ENCODE assay signal across 30 cellular contexts in genomic region chr11:33290319-33290718, GRCh38. TPM values are rescaled to one million over a fixed set of nuclear protein-coding genes. Genes with fewer than 3 reads are reported as not detected.
DNase-seq lines count a peak whose midpoint lies in the region; ATAC-seq, FAIRE-seq and TF ChIP-seq lines count a peak whose summit lies in the region.
"Had no signal": no experiment of that assay in that cellular context is flagged by ENCODE, and none has a peak within 500 bp of the region (broad histone marks: within the 10 kb centered on the region; RNA-seq: fewer than 3 reads in every experiment).

No MANE protein-coding gene starts in this region.

- H3K27me3 ChIP-seq in right lobe of liver (no peaks in the 10 kb centered on the region), HepG2 (ENCODE audit: control insufficient read depth in 1 of 2, insufficient read depth in 2 of 2, low read length in 2 of 2) (no peaks in the 10 kb centered on the region), sigmoid colon (no peaks in the 10 kb centered on the region)
- no peaks in the 10 kb centered on the region for H3K27me3 ChIP-seq in CD8-positive, alpha-beta T cell (ENCODE audit: insufficient read depth, low read length)
- H3K27me3 ChIP-seq: breast epithelium had no signal

- H3K4me1 Mint-ChIP-seq in CD8-positive, alpha-beta T cell (ENCODE audit: low read depth) = peaks cover 47% of the 10 kb centered on the region
- H3K4me1 Mint-ChIP-seq: activated CD8-positive, alpha-beta memory T cell treated with anti-CD3 and anti-CD28 coated beads, Interleukin-2, amount 10 ng/mL, durations not matched to agents 7 days and 5 days had no signal

- WGBS in right lobe of liver (ENCODE audit: insufficient coverage, low coverage, low lambda C conversion rate, missing lambda C conversion rate) = 86% methylated on average over 1 of the region's 1 CpG
- WGBS in HepG2 (ENCODE audit: low lambda C conversion rate) = 100% methylated on average over 1 of the region's 1 CpG
- WGBS in sigmoid colon, 2 donors = 75 to 83% methylated on average over 1 of the region's 1 CpG

- H3K4me1 ChIP-seq in right lobe of liver = peaks cover 0 to 39% (median 11%) of the 10 kb centered on the region in 4 donors
- no peaks in the 10 kb centered on the region for H3K4me1 ChIP-seq in HepG2 (ENCODE audit: insufficient read depth, low read length)
- H3K4me1 ChIP-seq in sigmoid colon = peaks cover 0 to 73% (median 51%) of the 10 kb centered on the region in 4 donors
- no peaks in the 10 kb centered on the region for H3K4me1 ChIP-seq in CD8-positive, alpha-beta T cell (ENCODE audit: insufficient read depth, low read length)
- H3K4me1 ChIP-seq: breast epithelium had no signal

- no peak for TF ChIP-seq RAD21 in HepG2 (CRISPR knock-in tag; IDR thresholded peaks at IDR 0.05)

- no peaks in the 10 kb centered on the region for H3K27me3 Mint-ChIP-seq in CD8-positive, alpha-beta T cell (ENCODE audit: low read depth)
- H3K27me3 Mint-ChIP-seq: activated CD8-positive, alpha-beta memory T cell treated with anti-CD3 and anti-CD28 coated beads, Interleukin-2, amount 10 ng/mL, durations not matched to agents 7 days and 5 days; activated naive CD8-positive, alpha-beta T cell treated with anti-CD3 and anti-CD28 coated beads for 36 hours had no signal

- H3K9ac ChIP-seq in HepG2 (ENCODE audit: insufficient read depth, low read depth, low read length) = no peak overlapping the region

- H3K36me3 Mint-ChIP-seq in CD8-positive, alpha-beta T cell = peaks cover 55% of the 10 kb centered on the region

- no peak for FAIRE-seq in HepG2 (lab: Jason Lieb, UNC)
- FAIRE-seq: A204.1, H1, RCC 7860, TTC549, urothelium cell line had no signal

- peak overlapping the region in 2 of 3 donors; percentile 38 for H3K27ac ChIP-seq in right lobe of liver
- H3K27ac ChIP-seq in HepG2 (ENCODE audit: extremely low read length, insufficient read depth, low read length) = no peak overlapping the region
- peak overlapping the region; percentile 64 to 84 (median 82) for H3K27ac ChIP-seq in sigmoid colon
- H3K27ac ChIP-seq in CD8-positive, alpha-beta T cell (ENCODE audit: low read depth, low read length) = no peak overlapping the region
- H3K27ac ChIP-seq: breast epithelium, lower lobe of right lung had no signal

- H3K79me2 ChIP-seq in HepG2 (ENCODE audit: insufficient read depth, low read length) = peaks cover 17% of the 10 kb centered on the region

- no peak overlapping the region for H2AFZ ChIP-seq in HepG2 (ENCODE audit: low read length)

- no peaks in the 10 kb centered on the region for H3K9me3 Mint-ChIP-seq in CD8-positive, alpha-beta T cell
- H3K9me3 Mint-ChIP-seq: activated naive CD8-positive, alpha-beta T cell treated with anti-CD3 and anti-CD28 coated beads for 36 hours; activated T-cell treated with anti-CD3 and anti-CD28 coated beads, Interleukin-2, amount 50 U/mL, for 4 hours; HFFc6; nephron; T-helper 1 cell treated with Interleukin-12 subunit alpha and Interleukin-12 subunit beta and Interleukin-4 antibody, amounts not matched to agents 30 μg/mL and 1 μg/mL, for 36 hours had no signal

- H4K20me1 ChIP-seq in HepG2 (ENCODE audit: insufficient read depth, low read length) = no peaks in the 10 kb centered on the region

- H3K36me3 ChIP-seq in right lobe of liver (peaks cover 0 to 7% (median 3%) of the 10 kb centered on the region in 4 donors), HepG2 (replicated peaks in 1 of 2; ENCODE audit: control insufficient read depth in 1 of 2, insufficient read depth in 2 of 2, low read length in 2 of 2) (peaks cover 0 to 14% of the 10 kb centered on the region in 2 experiments; a peak in 2 of 5 replicates), sigmoid colon (peaks cover 3 to 9% (median 7%) of the 10 kb centered on the region in 4 donors)
- H3K36me3 ChIP-seq in CD8-positive, alpha-beta T cell (ENCODE audit: insufficient read depth, low read length) = peaks cover 12% of the 10 kb centered on the region
- H3K36me3 ChIP-seq: breast epithelium had no signal

- TF ChIP-seq EP300 in HepG2 (IDR thresholded peaks at IDR 0.05; ENCODE audit: low read depth in 2 of 2, low read length in 2 of 2) (no peak), HepG2 (CRISPR knock-in tag; IDR thresholded peaks at IDR 0.05; ENCODE audit: borderline replicate concordance) (no peak), sigmoid colon (IDR thresholded peaks at IDR 0.05) (peak in 1 of 4 donors; percentile 25)

- BruUV-seq in HepG2 (replicated peaks; lab: Mats Ljungman, UMichigan) = no TSS peak

- in situ Hi-C loops in HepG2 (cut with HindIII; ENCODE audit: extremely low pct_ligation_motif_present, low pct_unique_long_range_greater_than_20kb) = no loop called here

- H3K4me3 Mint-ChIP-seq in CD8-positive, alpha-beta T cell = no peak overlapping the region
- H3K4me3 Mint-ChIP-seq: activated CD8-positive, alpha-beta memory T cell treated with anti-CD3 and anti-CD28 coated beads, Interleukin-2, amount 10 ng/mL, durations not matched to agents 7 days and 5 days; activated naive CD8-positive, alpha-beta T cell treated with anti-CD3 and anti-CD28 coated beads for 36 hours; activated T-cell treated with anti-CD3 and anti-CD28 coated beads, Interleukin-2, amount 50 U/mL, for 4 hours; HFFc6; nephron; T-helper 1 cell treated with Interleukin-12 subunit alpha and Interleukin-12 subunit beta and Interleukin-4 antibody, amounts not matched to agents 30 μg/mL and 1 μg/mL, for 36 hours had no signal

- no peak for ATAC-seq in right lobe of liver
- no peak for ATAC-seq in HepG2
- ATAC-seq in CD8-positive, alpha-beta T cell = no peak
- ATAC-seq: activated CD8-positive, alpha-beta memory T cell treated with anti-CD3 and anti-CD28 coated beads, Interleukin-2, amount 10 ng/mL, durations not matched to agents 7 days and 5 days; activated T-cell treated with anti-CD3 and anti-CD28 coated beads, Interleukin-2, amount 50 U/mL, for 4 hours; sciatic nerve had no signal

- intact Hi-C loops in right lobe of liver (cut with DNase I) = no loop called here
- intact Hi-C loops in HepG2 (cut with micrococcal nuclease; ENCODE audit: unreplicated experiment) = no loop called here
- intact Hi-C loops in sigmoid colon (cut with DNase I) = no loop called here
- intact Hi-C loops in CD8-positive, alpha-beta T cell (cut with DNase I, micrococcal nuclease) = no loop called here

- no peak for DNase-seq in right lobe of liver
- DNase-seq in HepG2 (ENCODE audit: low spot score) = no peak
- DNase-seq in inferior parietal cortex (ENCODE audit: extremely low spot score) = peak; percentile 54
- DNase-seq in sigmoid colon = no peak
- no peak for DNase-seq in T-helper 1 cell
- DNase-seq in CD8-positive, alpha-beta T cell = no peak
- DNase-seq in kidney tubule cell (ENCODE audit: low spot score) = no peak
- DNase-seq in NCI-H510A treated with DMSO at 0.1 percent for 48 hours (lab: John Stamatoyannopoulos, UW) = no peak
- DNase-seq: activated CD4-positive, alpha-beta T cell treated with anti-CD3 and anti-CD28 coated beads, Interleukin-2, amount 50 U/mL, for 4 hours; activated CD8-positive, alpha-beta memory T cell treated with anti-CD3 and anti-CD28 coated beads, Interleukin-2, amount 10 ng/mL, durations not matched to agents 7 days and 5 days; activated gamma-delta T cell; activated naive CD8-positive, alpha-beta T cell treated with anti-CD3 and anti-CD28 coated beads for 36 hours; activated T-cell treated with anti-CD3 and anti-CD28 coated beads, Interleukin-2, amount 50 U/mL, for 4 hours; cortex of kidney; HFFc6; lower lobe of right lung; NCI-H1092 treated with DMSO at 0.1 percent for 48 hours; NCI-H187; NCI-H446 treated with DMSO at 0.1 percent for 48 hours; NCI-H82; stimulated activated CD4-positive, alpha-beta T cell treated with anti-CD3 and anti-CD28 coated beads, Interleukin-4, amount 100 ng/mL, for 24 hours had no signal

- POLR2A ChIA-PET in HepG2 (lab: Yijun Ruan, JAX) = no interaction called here
- POLR2A ChIA-PET in CD8-positive, alpha-beta T cell (lab: Charles Lee) = no interaction called here

- TF ChIP-seq POLR2A in right lobe of liver (IDR thresholded peaks at IDR 0.05) = no peak
- no peak for TF ChIP-seq POLR2A in HepG2 (IDR thresholded peaks at IDR 0.05; ENCODE audit: insufficient read depth in 1 of 2, low read depth in 2 of 2, low read length in 2 of 2)
- no peak for TF ChIP-seq POLR2A in sigmoid colon (IDR thresholded peaks at IDR 0.05)

- H3K9me3 ChIP-seq in right lobe of liver (no peaks in the 10 kb centered on the region), HepG2 (ENCODE audit: low read length) (no peaks in the 10 kb centered on the region), sigmoid colon (no peaks in the 10 kb centered on the region)
- H3K9me3 ChIP-seq in CD8-positive, alpha-beta T cell (ENCODE audit: low read length) = no peaks in the 10 kb centered on the region
- H3K9me3 ChIP-seq: breast epithelium, lower lobe of right lung had no signal

- H3K27ac Mint-ChIP-seq in CD8-positive, alpha-beta T cell = no peak overlapping the region
- H3K27ac Mint-ChIP-seq: activated CD8-positive, alpha-beta memory T cell treated with anti-CD3 and anti-CD28 coated beads, Interleukin-2, amount 10 ng/mL, durations not matched to agents 7 days and 5 days; activated naive CD8-positive, alpha-beta T cell treated with anti-CD3 and anti-CD28 coated beads for 36 hours; HFFc6; T-helper 1 cell treated with Interleukin-12 subunit alpha and Interleukin-12 subunit beta and Interleukin-4 antibody, amounts not matched to agents 30 μg/mL and 1 μg/mL, for 36 hours had no signal

- TF ChIP-seq CTCF in right lobe of liver (IDR thresholded peaks at IDR 0.05) = no peak
- no peak for TF ChIP-seq CTCF in HepG2 (CRISPR knock-in tag; IDR thresholded peaks at IDR 0.05)
- TF ChIP-seq CTCF in sigmoid colon (IDR thresholded peaks at IDR 0.05) = no peak
- TF ChIP-seq CTCF in CD8-positive, alpha-beta T cell (IDR thresholded peaks at IDR 0.05) = no peak

- CTCF ChIA-PET in HepG2 (lab: Yijun Ruan, JAX; ENCODE audit: low intra/inter-chr PET ratio, low total read pairs) = no interaction called here
- CTCF ChIA-PET in CD8-positive, alpha-beta T cell (lab: Charles Lee) = no interaction called here

- no peak overlapping the region for H3K4me3 ChIP-seq in right lobe of liver
- no peak overlapping the region for H3K4me3 ChIP-seq in HepG2 (replicated peaks in 1 of 3; ENCODE audit: insufficient read depth in 1 of 3, low read depth in 2 of 3, low read length in 3 of 3)
- H3K4me3 ChIP-seq in sigmoid colon = no peak overlapping the region
- no peak overlapping the region for H3K4me3 ChIP-seq in CD8-positive, alpha-beta T cell (ENCODE audit: low read depth, low read length)
- H3K4me3 ChIP-seq: breast epithelium, lower lobe of right lung had no signal

- H3K4me2 ChIP-seq in HepG2 (ENCODE audit: low read depth, low read length) = no peak overlapping the region

RNA-seq across cellular contexts. Expression of gene HIPK3, which starts 33.1 kb away (rescaled TPM):
- 10 to 100 TPM; 33.3 to 56.4 (median 38.1) TPM for total RNA-seq in right lobe of liver
- total RNA-seq in HepG2 (2016; rRNA removed; fragmentation: Illumina TruSeq; extraction: Trizol) = 39.8 and 44.3 TPM in 2 replicates
- 246 and 276 TPM in 2 replicates for total RNA-seq in HepG2 (2016; cell fraction: cytosol; rRNA removed; fragmentation: Illumina TruSeq; extraction: Trizol; ENCODE audit: low read depth)
- 37.6 and 42.6 TPM in 2 replicates for total RNA-seq in HepG2 (2016; cell fraction: insoluble cytoplasmic fraction; rRNA removed; fragmentation: Illumina TruSeq; extraction: Trizol)
- total RNA-seq in HepG2 (2016; cell fraction: membrane; rRNA removed; fragmentation: Illumina TruSeq; extraction: Trizol) = 125 and 146 TPM in 2 replicates
- 22.4 and 25.3 TPM in 2 replicates for total RNA-seq in HepG2 (2016; cell fraction: nucleus; rRNA removed; fragmentation: Illumina TruSeq; extraction: Trizol)
- 18.2 and 20.5 TPM in 2 replicates for polyA plus RNA-seq in HepG2 (2011; rRNA removed)
- polyA plus RNA-seq in HepG2 (2011; cell fraction: cytosol; rRNA removed) = 9.4 and 14.2 TPM in 2 replicates
- polyA plus RNA-seq in HepG2 (2011; cell fraction: nucleus; rRNA removed) = 12.6 TPM in 2 replicates
- polyA plus RNA-seq in HepG2 (2012) = 14.7 and 16.7 TPM in 2 replicates
- 0.45 and 0.57 TPM in 2 replicates for polyA plus RNA-seq in HepG2 (2016; cell fraction: cytosol; fragmentation: Illumina TruSeq; extraction: Trizol; ENCODE audit: low read depth)
- polyA plus RNA-seq in HepG2 (2016; cell fraction: insoluble cytoplasmic fraction; fragmentation: Illumina TruSeq; extraction: Trizol; ENCODE audit: low read depth) = 20.1 and 22.2 TPM in 2 replicates
- 3.7 and 4.1 TPM in 2 replicates for polyA plus RNA-seq in HepG2 (2016; cell fraction: membrane; fragmentation: Illumina TruSeq; extraction: Trizol; ENCODE audit: low read depth)
- polyA plus RNA-seq in HepG2 (2016; cell fraction: nucleus; fragmentation: Illumina TruSeq; extraction: Trizol; ENCODE audit: insufficient read depth, low read depth) = 19.0 and 19.1 TPM in 2 replicates
- 44.7 and 93.7 TPM in 2 replicates for polyA minus RNA-seq in HepG2 (2011; rRNA and poly(A)+ RNA removed; ENCODE audit: low replicate concordance)
- 51.6 and 72.1 TPM in 2 replicates for polyA minus RNA-seq in HepG2 (2011; cell fraction: cytosol; rRNA and poly(A)+ RNA removed)
- polyA minus RNA-seq in HepG2 (2011; cell fraction: nucleus; rRNA and poly(A)+ RNA removed) = 40.9 and 51.1 TPM in 2 replicates
- total RNA-seq in sigmoid colon = 100 to 1,000 TPM; 277 to 417 (median 353) TPM
- 10 to 100 TPM; 10.6 to 15.1 (median 12.6) TPM for polyA plus RNA-seq in sigmoid colon
- 10 to 100 TPM; 45.2 to 46.7 TPM for total RNA-seq in CD8-positive, alpha-beta T cell

Comparison
In these comparisons a context has a peak if more than half of its experiments do, and no peak if none do; other contexts are left out.
1. H3K27ac ChIP-seq: peak in right lobe of liver (2 of 3) and sigmoid colon (4 of 4); none in HepG2 (single experiment) and CD8-positive, alpha-beta T cell (single experiment).